ENCODE assay signal across 1 cellular context in the genomic region with DNA sequence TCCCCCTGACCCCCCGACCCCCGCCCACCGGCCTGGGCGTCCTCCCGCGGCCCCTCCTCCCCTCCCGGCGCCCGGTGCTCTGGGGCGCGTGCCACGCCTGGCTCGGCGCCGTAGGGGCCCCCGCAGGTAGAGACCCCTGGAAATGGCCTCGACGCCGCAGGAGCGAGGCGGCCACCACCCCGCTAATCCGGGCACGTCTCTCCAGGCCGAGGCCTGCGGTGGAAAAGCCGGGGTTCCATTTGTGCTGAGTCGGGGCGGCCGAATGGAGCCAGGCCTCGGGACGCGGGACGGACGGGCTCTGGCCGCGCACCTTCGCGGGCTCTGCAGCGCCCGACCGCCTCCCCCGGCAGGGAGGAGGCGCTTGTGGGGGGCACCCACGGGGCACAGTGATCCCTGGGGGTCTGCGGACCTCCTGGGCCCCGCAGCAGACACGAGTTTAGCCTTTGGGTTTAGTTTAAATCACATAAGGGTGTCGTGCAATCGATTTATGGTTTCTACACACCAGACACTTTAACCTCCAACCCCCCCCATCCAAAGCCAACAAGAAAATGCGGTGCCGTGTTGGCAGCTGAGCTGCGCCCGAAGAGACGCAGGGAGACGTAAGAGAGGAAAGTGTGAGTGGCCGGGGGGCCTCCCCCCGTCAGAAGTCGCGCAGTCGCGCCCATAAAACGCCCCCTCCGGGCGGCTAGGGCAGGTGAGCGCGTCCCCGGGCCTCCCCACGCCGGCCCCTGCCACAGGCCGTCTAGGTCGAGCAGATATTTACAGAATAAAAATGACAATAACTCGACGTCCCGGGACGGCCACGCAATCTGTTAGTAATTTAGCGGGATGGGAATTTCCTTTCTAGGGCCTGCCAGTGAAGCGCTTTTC.
TF ChIP-seq lines count a peak whose summit lies in the region.

No MANE protein-coding gene starts in this region.

TF ChIP-seq in endothelial cell of umbilical vein, 7 proteins besides CTCF, POLR2A, EP300 and RAD21 (continued from another document):
- TF ChIP-seq, protein P1, sequence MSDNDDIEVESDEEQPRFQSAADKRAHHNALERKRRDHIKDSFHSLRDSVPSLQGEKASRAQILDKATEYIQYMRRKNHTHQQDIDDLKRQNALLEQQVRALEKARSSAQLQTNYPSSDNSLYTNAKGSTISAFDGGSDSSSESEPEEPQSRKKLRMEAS (IDR thresholded peaks at IDR 0.05; ENCODE audit: insufficient read depth, insufficient read length), result no peak
- TF ChIP-seq FOS (IDR thresholded peaks at IDR 0.05; ENCODE audit: borderline replicate concordance, insufficient read depth, low read length) (no peak), POLR2AphosphoS5 (IDR thresholded peaks at IDR 0.05; ENCODE audit: insufficient read depth, low read depth, low read length) (no peak), MYC (IDR thresholded peaks at IDR 0.05; ENCODE audit: low read depth, low read length) (no peak), GATA2 (IDR thresholded peaks at IDR 0.05; ENCODE audit: insufficient read depth, insufficient read length, low read depth, low read length) (no peak), EZH2 (IDR thresholded peaks at IDR 0.05; ENCODE audit: borderline replicate concordance, low read depth, low read length, severe bottlenecking) (no peak)
TF ChIP-seq in endothelial cell of umbilical vein: peak in this region for 0.
